3 cellular contexts compared by ENCODE assay signal in the genomic region with DNA sequence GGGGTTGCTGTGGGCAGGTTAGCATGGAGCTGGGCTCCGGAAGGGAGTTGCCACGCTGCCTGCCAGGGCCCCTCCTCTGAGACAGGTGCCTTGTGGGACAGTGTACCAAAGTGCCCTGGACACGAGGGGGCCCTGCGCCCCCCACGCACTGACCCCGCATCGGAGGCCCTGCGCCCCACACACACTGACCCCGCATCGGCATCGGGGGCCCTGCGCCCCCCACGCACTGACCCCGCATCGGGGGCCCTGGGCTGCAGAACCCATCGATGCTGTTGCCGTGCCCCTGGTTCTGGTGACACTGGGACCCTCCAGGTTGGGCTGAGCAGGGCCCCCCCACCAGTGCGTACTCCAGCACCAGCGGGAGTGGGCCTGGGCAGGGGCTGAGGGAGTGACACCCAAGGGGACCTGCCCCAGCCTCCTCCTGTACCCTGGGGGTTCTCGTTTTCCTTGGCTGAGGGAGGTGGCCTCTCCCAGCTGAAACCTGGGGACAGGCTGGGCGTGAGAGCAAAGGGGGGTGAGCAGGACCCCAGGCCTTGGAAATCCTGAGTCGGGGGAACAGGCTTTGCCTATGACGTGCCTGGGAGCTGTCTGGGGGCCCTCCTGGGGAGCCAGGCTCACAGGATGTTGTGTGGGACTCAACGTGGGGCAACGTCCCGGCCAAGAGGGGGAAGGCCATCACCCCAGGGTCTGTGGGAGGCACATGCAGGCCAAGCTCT.
TF ChIP-seq lines count a peak whose summit lies in the region.

No MANE protein-coding gene starts in this region.

TF ChIP-seq in GM23338, 12 proteins besides CTCF, POLR2A, EP300 and RAD21:
- TF ChIP-seq REST (IDR thresholded peaks at IDR 0.05; ENCODE audit: unreplicated experiment), result no peak
- no peak for TF ChIP-seq EZH2 (IDR thresholded peaks at IDR 0.05; ENCODE audit: low read depth, unreplicated experiment)

TF ChIP-seq in IMR-90, 13 proteins besides CTCF, POLR2A, EP300 and RAD21:
- TF ChIP-seq RCOR1 (IDR thresholded peaks at IDR 0.05; ENCODE audit: insufficient replicate concordance, low read length) (no peak), RFX5 (IDR thresholded peaks at IDR 0.05; ENCODE audit: low read depth, low read length) (no peak), MAFK (IDR thresholded peaks at IDR 0.05; ENCODE audit: low read depth, low read length) (no peak), USF2 (IDR thresholded peaks at IDR 0.05; ENCODE audit: low read depth, low read length) (no peak), BHLHE40 (IDR thresholded peaks at IDR 0.05; ENCODE audit: low read depth, low read length) (no peak), CHD1 (IDR thresholded peaks at IDR 0.05; ENCODE audit: low read depth, low read length) (no peak), MAZ (IDR thresholded peaks at IDR 0.05; ENCODE audit: borderline replicate concordance, low read depth, low read length) (no peak), MXI1 (IDR thresholded peaks at IDR 0.05; ENCODE audit: borderline replicate concordance, low read depth, low read length) (no peak), FOS (IDR thresholded peaks at IDR 0.05; ENCODE audit: low read depth, low read length) (no peak), CEBPB (IDR thresholded peaks at IDR 0.05; ENCODE audit: low read depth, low read length) (no peak), NFE2L2 (IDR thresholded peaks at IDR 0.05; ENCODE audit: low read depth, low read length) (no peak), SMC3 (IDR thresholded peaks at IDR 0.05; ENCODE audit: low read depth, low read length) (no peak)
- TF ChIP-seq, protein P1, sequence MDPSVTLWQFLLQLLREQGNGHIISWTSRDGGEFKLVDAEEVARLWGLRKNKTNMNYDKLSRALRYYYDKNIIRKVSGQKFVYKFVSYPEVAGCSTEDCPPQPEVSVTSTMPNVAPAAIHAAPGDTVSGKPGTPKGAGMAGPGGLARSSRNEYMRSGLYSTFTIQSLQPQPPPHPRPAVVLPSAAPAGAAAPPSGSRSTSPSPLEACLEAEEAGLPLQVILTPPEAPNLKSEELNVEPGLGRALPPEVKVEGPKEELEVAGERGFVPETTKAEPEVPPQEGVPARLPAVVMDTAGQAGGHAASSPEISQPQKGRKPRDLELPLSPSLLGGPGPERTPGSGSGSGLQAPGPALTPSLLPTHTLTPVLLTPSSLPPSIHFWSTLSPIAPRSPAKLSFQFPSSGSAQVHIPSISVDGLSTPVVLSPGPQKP (IDR thresholded peaks at IDR 0.05; ENCODE audit: borderline replicate concordance, low read depth, low read length), result no peak

TF ChIP-seq in H1, 55 proteins besides CTCF, POLR2A, EP300 and RAD21:
- TF ChIP-seq SP1 (IDR thresholded peaks at IDR 0.05; ENCODE audit: low read depth, low read length) (no peak), SRF (IDR thresholded peaks at IDR 0.05; ENCODE audit: low read depth, low read length) (no peak), ATF3 (IDR thresholded peaks at IDR 0.05; ENCODE audit: insufficient read depth, low read depth, low read length) (no peak)
TF ChIP-seq in H1: peak in this region for 0.
